Comparison of ENCODE assay signal across 27 cellular contexts in genomic region chr1:1547011-1547410, GRCh38. TPM values are rescaled to one million over a fixed set of nuclear protein-coding genes. Genes with fewer than 3 reads are reported as not detected.
"Had no signal": no experiment of that assay in that cellular context is flagged by ENCODE, and none has a peak within 500 bp of the region (broad histone marks: within the 10 kb centered on the region; RNA-seq: fewer than 3 reads in every experiment).

No MANE protein-coding gene starts in this region.

- H3K4me1 Mint-ChIP-seq: endodermal cell, memory B cell had no signal

- H3K27me3 Mint-ChIP-seq: memory B cell; progenitor cell of endocrine pancreas; stimulated activated naive CD8-positive, alpha-beta T cell treated with anti-CD3 and anti-CD28 coated beads, Interleukin-15, amount 100 ng/mL, for 72 hours had no signal

- H3K36me3 ChIP-seq: colonic mucosa had no signal

- H3K36me3 Mint-ChIP-seq: natural killer cell had no signal

- H3K27ac ChIP-seq: colonic mucosa, epithelial cell of prostate, foreskin keratinocyte, gastroesophageal sphincter, heart left ventricle, hepatocyte, neutrophil, parathyroid adenoma, right lobe of liver had no signal

- H2AFZ ChIP-seq: hepatocyte, parathyroid adenoma had no signal

- H3K27me3 ChIP-seq: colonic mucosa, foreskin keratinocyte, gastroesophageal sphincter, heart left ventricle, hepatocyte, neutrophil, right lobe of liver, thyroid gland had no signal

- FAIRE-seq: kidney, small intestine had no signal

- H3K9ac ChIP-seq: parathyroid adenoma had no signal

- H3K27ac Mint-ChIP-seq: dendritic cell treated with granulocyte-macrophage colony-stimulating factor and Interleukin-4, amounts not matched to agents 40 ng/mL and 50 ng/mL, for 4 days; endodermal cell; natural killer cell; progenitor cell of endocrine pancreas had no signal

- DNase-seq: colonic mucosa; effector CD8-positive, alpha-beta T cell; endodermal cell; foreskin keratinocyte; heart left ventricle; kidney; natural killer cell; small intestine; stimulated activated CD4-positive, alpha-beta T cell treated with anti-CD3 and anti-CD28 coated beads, Interleukin-15, amount 100 ng/mL, for 24 hours; stimulated activated CD4-positive, alpha-beta T cell treated with anti-CD3 and anti-CD28 coated beads, Interleukin-2, amount 100 ng/mL, for 48 hours; stimulated activated naive CD4-positive, alpha-beta T cell; stimulated activated naive CD8-positive, alpha-beta T cell treated with anti-CD3 and anti-CD28 coated beads, Interleukin-15, amount 100 ng/mL, for 72 hours; thyroid gland; trophoblast cell had no signal

- H3K4me3 ChIP-seq: colonic mucosa, gastroesophageal sphincter, heart left ventricle, hepatocyte, lung, right lobe of liver, thyroid gland had no signal

- H3K9me3 Mint-ChIP-seq: dendritic cell treated with granulocyte-macrophage colony-stimulating factor and Interleukin-4, amounts not matched to agents 40 ng/mL and 50 ng/mL, for 4 days; endodermal cell; memory B cell; natural killer cell; stimulated activated naive CD8-positive, alpha-beta T cell treated with anti-CD3 and anti-CD28 coated beads, Interleukin-15, amount 100 ng/mL, for 72 hours had no signal

- H3K9me3 ChIP-seq: colonic mucosa, gastroesophageal sphincter, heart left ventricle, neutrophil, right lobe of liver, thyroid gland had no signal

- H3K4me3 Mint-ChIP-seq: dendritic cell treated with granulocyte-macrophage colony-stimulating factor and Interleukin-4, amounts not matched to agents 40 ng/mL and 50 ng/mL, for 4 days; endodermal cell; memory B cell; natural killer cell; stimulated activated naive CD8-positive, alpha-beta T cell treated with anti-CD3 and anti-CD28 coated beads, Interleukin-15, amount 100 ng/mL, for 72 hours had no signal

- H3K4me2 ChIP-seq: hepatocyte had no signal

- ATAC-seq: esophagus mucosa; foreskin keratinocyte; gastroesophageal sphincter; heart left ventricle; left lobe of liver; natural killer cell; right lobe of liver; stimulated activated naive CD8-positive, alpha-beta T cell treated with anti-CD3 and anti-CD28 coated beads, Interleukin-15, amount 100 ng/mL, for 72 hours had no signal

- H3K4me1 ChIP-seq: colonic mucosa, foreskin keratinocyte, parathyroid adenoma, right lobe of liver had no signal

RNA-seq across cellular contexts. Expression of gene TMEM240, which starts 6.6 kb away (rescaled TPM):
- total RNA-seq: esophagus mucosa, mononuclear cell had no signal
